In the genomic region with DNA sequence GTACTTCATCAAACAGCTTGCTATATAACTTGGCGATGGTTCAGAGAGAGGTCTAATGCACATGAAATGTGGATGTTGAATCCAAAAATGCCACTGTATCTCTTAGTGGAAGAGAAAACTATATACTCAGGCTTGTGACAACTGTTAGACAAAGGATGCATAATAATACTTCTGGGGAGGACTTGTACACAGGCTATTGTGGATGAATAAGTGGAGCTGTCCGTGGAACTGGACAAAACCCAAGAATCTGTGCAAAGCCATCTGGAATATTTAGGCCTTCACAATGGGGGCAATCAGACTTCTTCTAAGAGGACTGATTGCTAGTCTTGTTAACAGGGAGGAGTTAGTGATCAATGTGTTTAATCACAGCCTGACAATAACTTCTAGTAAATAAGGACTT, we compare ENCODE assay signal across 18 cellular contexts.
A peak's percentile ranks its signal among the peaks of the same experiment; 100 is the strongest.
DNase-seq lines count a peak whose midpoint lies in the region; ATAC-seq and TF ChIP-seq lines count a peak whose summit lies in the region.
"Had no signal": no experiment of that assay in that cellular context is flagged by ENCODE, and none has a peak within 500 bp of the region (broad histone marks: within the 10 kb centered on the region; RNA-seq: fewer than 3 reads in every experiment).

No MANE protein-coding gene starts in this region.

- POLR2A ChIA-PET in MCF 10A (lab: Yijun Ruan, JAX): interaction anchor here (0.6 kb wide), 1 partner anchor 39 kb away, joined by 3 read pairs; no protein-coding TSS in a partner anchor

- H3K4me1 Mint-ChIP-seq in MCF 10A (ENCODE audit: insufficient read depth, unreplicated experiment): no peaks in the 10 kb centered on the region

- H3K4me3 Mint-ChIP-seq in MCF 10A (ENCODE audit: unreplicated experiment): no peak overlapping the region
- H3K4me3 Mint-ChIP-seq: CD4-positive, alpha-beta T cell had no signal

- no peaks in the 10 kb centered on the region for H3K36me3 Mint-ChIP-seq in MCF 10A (ENCODE audit: insufficient read depth, unreplicated experiment)

- no peak for ATAC-seq in GM21360 (IDR thresholded peaks at IDR 0.05; ENCODE audit: unreplicated experiment)
- ATAC-seq: K562, PC-3 had no signal

- no TSS peak for BruUV-seq in MCF 10A (replicated peaks; lab: Mats Ljungman, UMichigan)

- no peak overlapping the region for H3K27ac Mint-ChIP-seq in MCF 10A (ENCODE audit: low read depth, unreplicated experiment)
- H3K27ac Mint-ChIP-seq: CD4-positive, alpha-beta T cell had no signal

- intact Hi-C loops in head of caudate nucleus (cut with DNase I): no loop called here
- intact Hi-C loops in MCF 10A (cut with micrococcal nuclease): no loop called here

- no peaks in the 10 kb centered on the region for H3K9me3 Mint-ChIP-seq in MCF 10A (ENCODE audit: unreplicated experiment)
- H3K9me3 Mint-ChIP-seq: CD4-positive, alpha-beta T cell had no signal

- H3K27me3 Mint-ChIP-seq in MCF 10A (ENCODE audit: insufficient read depth, unreplicated experiment): no peaks in the 10 kb centered on the region

- no peak for TF ChIP-seq CTCF in MCF 10A (IDR thresholded peaks at IDR 0.05; ENCODE audit: unreplicated experiment)

- CTCF ChIA-PET in MCF 10A (lab: Yijun Ruan, JAX): interaction anchor here (1.1 to 2.3 kb wide), 3 partner anchors 580 to 1397 kb away, joined by 3 to 12 read pairs (median 8); no protein-coding TSS in a partner anchor

- DNase-seq in Ammon's horn (ENCODE audit: low spot score) (peak; percentile 86), astrocyte of the hippocampus (ENCODE audit: low read depth, low spot score) (peak; percentile 11), head of caudate nucleus (peak in 26 of 42 donors; percentile 11 to 77 (median 46)), occipital lobe (lab: John Stamatoyannopoulos, UW) (peak; percentile 20), MCF 10A (ENCODE audit: unreplicated experiment) (no peak)
- no peak for DNase-seq in activated CD4-positive, alpha-beta T cell treated with anti-CD3 and anti-CD28 coated beads for 4 hours
- DNase-seq: CD4-positive, alpha-beta T cell; DMS53; EL; NCI-H1105; NCI-H2171 treated with DMSO at 0.1 percent for 48 hours; NCI-H510A; NCI-H774; PC-3; RPMI8226; SIG-M5 had no signal

Comparison
In these comparisons a context has a peak if more than half of its experiments do, and no peak if none do; other contexts are left out.
1. DNase-seq: peak in Ammon's horn (single experiment), astrocyte of the hippocampus (single experiment), head of caudate nucleus (26 of 42) and occipital lobe (single experiment); none in MCF 10A (single experiment) and activated CD4-positive, alpha-beta T cell treated with anti-CD3 and anti-CD28 coated beads for 4 hours (0 of 2).